Comparison of ENCODE assay signal across 33 cellular contexts in the genomic region with DNA sequence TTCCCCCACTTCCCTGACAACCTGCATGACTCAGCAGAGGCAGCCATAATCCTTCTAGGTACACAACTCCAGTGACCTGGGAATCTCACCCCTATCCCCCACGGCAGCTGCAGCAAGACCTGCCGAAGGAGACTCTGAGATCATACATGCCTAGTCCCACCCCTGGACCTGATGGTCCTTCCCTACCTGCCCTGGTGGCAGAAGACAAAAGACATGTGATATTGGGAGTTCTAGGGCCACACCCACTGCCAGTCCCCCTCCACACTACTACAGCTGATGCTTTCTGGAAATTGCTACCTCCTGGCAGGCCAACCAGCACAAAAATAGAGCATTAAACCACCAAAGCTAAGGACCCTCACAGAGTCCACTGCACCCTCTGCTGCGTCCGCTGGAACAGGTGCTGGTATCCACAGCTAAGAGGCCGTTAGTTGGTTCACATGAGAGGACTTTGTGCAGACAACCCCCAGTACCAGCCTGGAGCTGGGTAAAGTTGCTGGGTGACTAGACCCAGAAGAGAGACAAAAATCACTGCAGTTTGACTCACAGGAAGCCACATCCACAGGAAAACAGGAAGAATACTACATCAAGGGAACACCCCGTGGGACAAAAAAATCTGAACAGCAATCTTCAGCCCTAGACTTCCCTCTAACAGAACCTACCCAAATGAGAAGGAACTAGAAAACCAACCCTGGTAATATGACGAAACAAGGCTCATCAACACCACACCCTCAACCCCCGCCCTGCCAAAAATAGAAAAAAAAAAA. TPM values are rescaled to one million over a fixed set of nuclear protein-coding genes. Genes with fewer than 3 reads are reported as not detected.
DNase-seq lines count a peak whose midpoint lies in the region; ATAC-seq, FAIRE-seq and TF ChIP-seq lines count a peak whose summit lies in the region.
"Had no signal": no experiment of that assay in that cellular context is flagged by ENCODE, and none has a peak within 500 bp of the region (broad histone marks: within the 10 kb centered on the region; RNA-seq: fewer than 3 reads in every experiment).

No MANE protein-coding gene starts in this region.

- no peaks in the 10 kb centered on the region for H3K79me2 ChIP-seq in PC-9 (ENCODE audit: low read depth)
- H3K79me2 ChIP-seq in keratinocyte (ENCODE audit: control insufficient read depth, insufficient read depth, low read length), result no peaks in the 10 kb centered on the region

- TF ChIP-seq CTCF in heart right ventricle (IDR thresholded peaks at IDR 0.05) (no peak), right atrium auricular region (IDR thresholded peaks at IDR 0.05) (no peak), PC-9 (conservative IDR thresholded peaks at IDR 0.05) (no peak), keratinocyte (optimal IDR thresholded peaks at IDR 0.05 in 1 of 3, IDR thresholded peaks at IDR 0.05 in 1 of 3, conservative IDR thresholded peaks at IDR 0.05 in 1 of 3; ENCODE audit: extremely low read depth in 1 of 3, insufficient read depth in 2 of 3, low read length in 3 of 3) (no peak), progenitor cell of endocrine pancreas (IDR thresholded peaks at IDR 0.05; ENCODE audit: unreplicated experiment) (no peak)

- peak overlapping the region; percentile 41 for H2AFZ ChIP-seq in PC-9
- peak overlapping the region; percentile 11 for H2AFZ ChIP-seq in keratinocyte (ENCODE audit: control insufficient read depth, low read length)

- no peaks in the 10 kb centered on the region for H4K20me1 ChIP-seq in PC-9 (ENCODE audit: insufficient read depth)
- no peaks in the 10 kb centered on the region for H4K20me1 ChIP-seq in keratinocyte (ENCODE audit: control insufficient read depth, extremely low read depth, insufficient read depth, low read length)

- POLR2A ChIA-PET in PC-9 (lab: Charles Lee; ENCODE audit: unreplicated experiment), result no interaction called here

- DNase-seq in heart right ventricle (no peak), right atrium auricular region (ENCODE audit: low spot score) (no peak), PC-9 (peak in 1 of 2 experiments; percentile 72), keratinocyte (ENCODE audit: low read depth, low spot score) (no peak), progenitor cell of endocrine pancreas (ENCODE audit: low spot score, unreplicated experiment) (no peak)
- no peak for DNase-seq in stimulated activated naive CD8-positive, alpha-beta T cell treated with anti-CD3 and anti-CD28 coated beads, Interleukin-15, Interleukin-2, amounts not matched to agents 100 U/mL and 50 U/mL, for 24 hours
- DNase-seq: activated CD4-positive, alpha-beta T cell treated with anti-CD3 and anti-CD28 coated beads for 4 hours; activated naive CD4-positive, alpha-beta T cell treated with Interleukin-2 at 50 U/mL for 16 hours; activated T-cell treated with anti-CD3 and anti-CD28 coated beads, Interleukin-2, amount 50 U/mL, for 4 hours; Calu3; cortex of kidney; glutamatergic neuron; H9; mesendoderm; naive thymus-derived CD8-positive, alpha-beta T cell; NCI-H1105 treated with DMSO at 0.1 percent for 48 hours; NCI-H2029 treated with DMSO at 0.1 percent for 48 hours; NCI-H2227 treated with DMSO at 0.1 percent for 48 hours; NCI-H69; retina; SHP77 treated with DMSO at 0.1 percent for 48 hours; stimulated activated CD4-positive, alpha-beta T cell treated with anti-CD3 and anti-CD28 coated beads, Interleukin-2, amount 100 ng/mL, for 48 hours had no signal

- dilution Hi-C loops in keratinocyte (cut with MboI; ENCODE audit: extremely low pct_ligation_motif_present, low sequenced_read_pairs), result no loop called here

- H3K27ac ChIP-seq in heart right ventricle (peak overlapping the region in 1 of 10 donors; percentile 58), right atrium auricular region (no peak overlapping the region), PC-9 (peak overlapping the region; percentile 86), keratinocyte (ENCODE audit: control insufficient read depth, insufficient read depth, low read length) (no peak overlapping the region)
- H3K27ac ChIP-seq: suprapubic skin had no signal

- peak overlapping the region; percentile 48 for H3K4me2 ChIP-seq in PC-9
- H3K4me2 ChIP-seq in keratinocyte (ENCODE audit: control insufficient read depth, extremely low read depth, insufficient read depth, low read depth, low read length), result peak overlapping the region; percentile 16

- no peaks in the 10 kb centered on the region for H3K9me1 ChIP-seq in keratinocyte (ENCODE audit: control insufficient read depth, extremely low read depth, insufficient read depth, low read length)

- FAIRE-seq in keratinocyte (lab: Jason Lieb, UNC), result no peak
- FAIRE-seq: GM12891 had no signal

- H3K9me3 Mint-ChIP-seq in progenitor cell of endocrine pancreas (ENCODE audit: low read depth), result peaks cover 33% of the 10 kb centered on the region

- CTCF ChIA-PET in PC-9 (lab: Charles Lee), result no interaction called here

- H3K36me3 ChIP-seq in heart right ventricle (no peaks in the 10 kb centered on the region), right atrium auricular region (no peaks in the 10 kb centered on the region), PC-9 (ENCODE audit: low read depth) (no peaks in the 10 kb centered on the region), keratinocyte (ENCODE audit: control insufficient read depth in 2 of 2, extremely low read depth in 1 of 2, insufficient read depth in 2 of 2, low read length in 2 of 2) (no peaks in the 10 kb centered on the region)
- H3K36me3 ChIP-seq: adrenal gland, suprapubic skin had no signal

- H3K4me1 ChIP-seq in heart right ventricle (peaks cover 0 to 15% (median 0%) of the 10 kb centered on the region in 9 donors), right atrium auricular region (no peaks in the 10 kb centered on the region), PC-9 (replicated peaks; ENCODE audit: insufficient read depth) (peaks cover 37% of the 10 kb centered on the region), keratinocyte (ENCODE audit: control insufficient read depth, extremely low read depth, insufficient read depth, low read length) (peaks cover 14% of the 10 kb centered on the region)
- H3K4me1 ChIP-seq: adrenal gland, suprapubic skin had no signal

- no TSS peak for BruUV-seq in PC-9 (replicated peaks; lab: Mats Ljungman, UMichigan)

- H3K27ac Mint-ChIP-seq in progenitor cell of endocrine pancreas, result no peak overlapping the region
- H3K27ac Mint-ChIP-seq: H9; stimulated activated effector memory CD8-positive, alpha-beta T cell treated with anti-CD3 and anti-CD28 coated beads, Interleukin-12 subunit alpha, Interleukin-12 subunit beta, amount 100 ng/mL, for 72 hours had no signal

- H3K27me3 Mint-ChIP-seq in progenitor cell of endocrine pancreas, result no peaks in the 10 kb centered on the region

- peaks cover 0 to 10% (median 0%) of the 10 kb centered on the region in 7 donors for H3K27me3 ChIP-seq in heart right ventricle
- no peaks in the 10 kb centered on the region for H3K27me3 ChIP-seq in right atrium auricular region
- no peaks in the 10 kb centered on the region for H3K27me3 ChIP-seq in PC-9 (ENCODE audit: insufficient read depth, low read depth)
- H3K27me3 ChIP-seq in keratinocyte (ENCODE audit: control insufficient read depth, extremely low read depth, insufficient read depth, low read length), result no peaks in the 10 kb centered on the region
- H3K27me3 ChIP-seq: adrenal gland, suprapubic skin had no signal

- no peak overlapping the region for H3K4me3 Mint-ChIP-seq in progenitor cell of endocrine pancreas (ENCODE audit: low read depth)
- H3K4me3 Mint-ChIP-seq: activated T-cell treated with anti-CD3 and anti-CD28 coated beads, Interleukin-2, amount 50 U/mL, for 4 hours; H9; stimulated activated effector memory CD8-positive, alpha-beta T cell treated with anti-CD3 and anti-CD28 coated beads, Interleukin-12 subunit alpha, Interleukin-12 subunit beta, amount 100 ng/mL, for 72 hours had no signal

- no peaks in the 10 kb centered on the region for H3K36me3 Mint-ChIP-seq in progenitor cell of endocrine pancreas (ENCODE audit: insufficient read depth)
- H3K36me3 Mint-ChIP-seq: stimulated activated effector memory CD8-positive, alpha-beta T cell treated with anti-CD3 and anti-CD28 coated beads, Interleukin-12 subunit alpha, Interleukin-12 subunit beta, amount 100 ng/mL, for 72 hours had no signal

- ATAC-seq in heart right ventricle (peak in 5 of 8 donors; percentile 20 to 55 (median 49)), HG03520 (IDR thresholded peaks at IDR 0.05; ENCODE audit: unreplicated experiment) (no peak), GM19397 (IDR thresholded peaks at IDR 0.05; ENCODE audit: unreplicated experiment) (no peak)
- no peak for ATAC-seq in stimulated activated naive CD8-positive, alpha-beta T cell treated with anti-CD3 and anti-CD28 coated beads, Interleukin-15, Interleukin-2, amounts not matched to agents 100 U/mL and 50 U/mL, for 24 hours
- ATAC-seq: activated T-cell treated with anti-CD3 and anti-CD28 coated beads, Interleukin-2, amount 50 U/mL, for 4 hours; naive thymus-derived CD8-positive, alpha-beta T cell; stimulated activated effector memory CD8-positive, alpha-beta T cell treated with anti-CD3 and anti-CD28 coated beads, Interleukin-12 subunit alpha, Interleukin-12 subunit beta, amount 100 ng/mL, for 72 hours had no signal

- H3K4me1 Mint-ChIP-seq in progenitor cell of endocrine pancreas (ENCODE audit: low read depth), result peaks cover 2% of the 10 kb centered on the region
- H3K4me1 Mint-ChIP-seq: H9; stimulated activated effector memory CD8-positive, alpha-beta T cell treated with anti-CD3 and anti-CD28 coated beads, Interleukin-12 subunit alpha, Interleukin-12 subunit beta, amount 100 ng/mL, for 72 hours had no signal

- H3F3A ChIP-seq in PC-9 (ENCODE audit: insufficient read depth, low read depth), result peaks cover 12% of the 10 kb centered on the region

- H3K9ac ChIP-seq in keratinocyte (ENCODE audit: control insufficient read depth, extremely low read depth, insufficient read depth, low read length), result no peak overlapping the region

- H3K9me2 ChIP-seq in PC-9 (ENCODE audit: insufficient read depth), result no peaks in the 10 kb centered on the region

- peaks cover 0 to 48% (median 15%) of the 10 kb centered on the region in 11 donors for H3K9me3 ChIP-seq in heart right ventricle
- H3K9me3 ChIP-seq in right atrium auricular region, result peaks cover 0 to 23% of the 10 kb centered on the region in 2 donors
- peaks cover 20% of the 10 kb centered on the region for H3K9me3 ChIP-seq in PC-9 (ENCODE audit: insufficient read depth, low read depth)
- no peaks in the 10 kb centered on the region for H3K9me3 ChIP-seq in keratinocyte (ENCODE audit: control insufficient read depth, low read depth, low read length)
- H3K9me3 ChIP-seq: adrenal gland, suprapubic skin had no signal

- WGBS in heart right ventricle, 2 donors, result 58 to 76% methylated on average over 8 of the region's 8 CpGs

- intact Hi-C loops in heart right ventricle (cut with DNase I) (no loop called here), PC-9 (cut with micrococcal nuclease; ENCODE audit: unreplicated experiment) (no loop called here)

- no peak overlapping the region for H3K4me3 ChIP-seq in heart right ventricle
- no peak overlapping the region for H3K4me3 ChIP-seq in right atrium auricular region
- H3K4me3 ChIP-seq in PC-9, result no peak overlapping the region
- H3K4me3 ChIP-seq in keratinocyte (ENCODE audit: control insufficient read depth in 2 of 3, extremely low read depth in 1 of 3, insufficient read depth in 2 of 3, low read depth in 1 of 3, low read length in 3 of 3), result no peak overlapping the region
- H3K4me3 ChIP-seq: adrenal gland, suprapubic skin had no signal

RNA-seq across cellular contexts. Expression of a gene that starts 12.5 kb away (rescaled TPM):
- 10 to 100 TPM in 3 of 10 donors, 1 to 10 TPM in 5, under 1 TPM in 2; 0.47 to 31.2 (median 3.2) TPM for total RNA-seq in heart right ventricle
- polyA plus RNA-seq in heart right ventricle, result 10 to 100 TPM in 1 of 2 donors, under 1 TPM in 1; 0.66 to 10.1 TPM
- 10 to 100 TPM in 1 of 2 donors, 1 to 10 TPM in 1; 1.6 to 34.1 TPM for total RNA-seq in right atrium auricular region
- total RNA-seq in PC-9 (2021), result not detected in 2 replicates
- polyA plus RNA-seq in keratinocyte, result 0.06 to 0.17 TPM (median 0.13 TPM) in 3 replicates
- polyA plus RNA-seq in keratinocyte (2011; ENCODE audit: low read depth), result 0.95 TPM
- polyA plus RNA-seq in keratinocyte (2011; cell fraction: cytosol; rRNA removed), result 0.14 TPM in 1 of 2 replicates, not detected in the other
- polyA plus RNA-seq in keratinocyte (2011; cell fraction: nucleus; rRNA removed), result 0.11 TPM in 1 of 2 replicates, not detected in the other
- 1.9 TPM in 1 of 2 replicates, not detected in the other for polyA plus RNA-seq in keratinocyte (2012; ENCODE audit: low replicate concordance)
- polyA minus RNA-seq in keratinocyte, result not detected in 3 replicates
- polyA minus RNA-seq in keratinocyte (2011; cell fraction: cytosol; rRNA and poly(A)+ RNA removed), result not detected
- not detected in 2 replicates for polyA minus RNA-seq in keratinocyte (2011; cell fraction: nucleus; rRNA and poly(A)+ RNA removed)
- not detected in 2 replicates for total RNA-seq in progenitor cell of endocrine pancreas
- total RNA-seq: A673; Calu3; Daoy; H9; LHCN-M2; naive thymus-derived CD8-positive, alpha-beta T cell; OCI-LY7 had no signal
- polyA plus RNA-seq: BJ; naive thymus-derived CD8-positive, alpha-beta T cell had no signal

Comparison
In these comparisons a context has a peak if more than half of its experiments do, and no peak if none do; other contexts are left out.
1. ATAC-seq: peak in heart right ventricle (5 of 8); none in HG03520 (single experiment), GM19397 (single experiment) and stimulated activated naive CD8-positive, alpha-beta T cell treated with anti-CD3 and anti-CD28 coated beads, Interleukin-15, Interleukin-2, amounts not matched to agents 100 U/mL and 50 U/mL, for 24 hours (single experiment).